In genomic region chr1:28249013-28249870, GRCh38 we compare ENCODE assay signal across 8 cellular contexts. TPM values are rescaled to one million over a fixed set of nuclear protein-coding genes. Genes with fewer than 3 reads are reported as not detected.
DNase-seq lines count a peak whose midpoint lies in the region; ATAC-seq and TF ChIP-seq lines count a peak whose summit lies in the region.

No MANE protein-coding gene starts in this region.

- H3K79me2 ChIP-seq in osteoblast (ENCODE audit: insufficient read depth, low read length) = no peaks in the 10 kb centered on the region

- H3K4me3 ChIP-seq in osteoblast (ENCODE audit: insufficient read depth, low read length) = peak overlapping the region; percentile 27

- no peaks in the 10 kb centered on the region for H3K36me3 ChIP-seq in osteoblast (ENCODE audit: insufficient read depth, low read length)

- H3K4me1 ChIP-seq in osteoblast (ENCODE audit: insufficient read depth, low read length) = peaks cover 40% of the 10 kb centered on the region

- peak; percentile 49 for DNase-seq in activated T-cell treated with anti-CD3 and anti-CD28 coated beads, Interleukin-2, amount 50 U/mL, for 24 hours
- no peak for DNase-seq in activated T-cell treated with anti-CD3 and anti-CD28 coated beads, Interleukin-2, amount 50 U/mL, for 1 hour
- DNase-seq in NCI-H1436 treated with DMSO at 0.1 percent for 48 hours (lab: John Stamatoyannopoulos, UW) = peak; percentile 31
- DNase-seq in activated CD4-positive, alpha-beta T cell treated with anti-CD3 and anti-CD28 coated beads, Interleukin-2, amount 50 U/mL, for 1 hour = peak; percentile 17
- DNase-seq in fibroblast of peridontal ligament (ENCODE audit: extremely low read depth) = peak; percentile 82
- DNase-seq in osteoblast (ENCODE audit: insufficient read length, low spot score, missing footprints) = peak; percentile 82
- no peak for DNase-seq in OCI-M2 (lab: John Stamatoyannopoulos, UW; ENCODE audit: unreplicated experiment)

- no peaks in the 10 kb centered on the region for H3K27me3 ChIP-seq in osteoblast (ENCODE audit: insufficient read depth, low read length)

- peaks cover 43% of the 10 kb centered on the region for H3K4me1 Mint-ChIP-seq in activated T-cell treated with anti-CD3 and anti-CD28 coated beads, Interleukin-2, amount 50 U/mL, for 24 hours (ENCODE audit: low read depth)

- H3K9me3 Mint-ChIP-seq in activated T-cell treated with anti-CD3 and anti-CD28 coated beads, Interleukin-2, amount 50 U/mL, for 24 hours = no peaks in the 10 kb centered on the region

- H2AFZ ChIP-seq in osteoblast (ENCODE audit: low read length) = peak overlapping the region; percentile 92

- H3K9me3 ChIP-seq in osteoblast (ENCODE audit: low read depth, low read length) = no peaks in the 10 kb centered on the region

- peak overlapping the region; percentile 16 for H3K27ac ChIP-seq in osteoblast (ENCODE audit: low read depth, low read length)

- peak overlapping the region; percentile 96 for H3K4me2 ChIP-seq in osteoblast (ENCODE audit: insufficient read depth, low read length)

- peak overlapping the region; percentile 96 for H3K27ac Mint-ChIP-seq in activated T-cell treated with anti-CD3 and anti-CD28 coated beads, Interleukin-2, amount 50 U/mL, for 24 hours

- TF ChIP-seq CTCF in osteoblast (IDR thresholded peaks at IDR 0.05; ENCODE audit: extremely low read depth, low read depth, low read length) = no peak

- no peaks in the 10 kb centered on the region for H4K20me1 ChIP-seq in osteoblast (ENCODE audit: insufficient read depth, low read length)

- no peaks in the 10 kb centered on the region for H3K27me3 Mint-ChIP-seq in activated T-cell treated with anti-CD3 and anti-CD28 coated beads, Interleukin-2, amount 50 U/mL, for 24 hours

- no peak for ATAC-seq in HG03457 (IDR thresholded peaks at IDR 0.05; ENCODE audit: unreplicated experiment)

- H3K4me3 Mint-ChIP-seq in activated T-cell treated with anti-CD3 and anti-CD28 coated beads, Interleukin-2, amount 50 U/mL, for 24 hours = peak overlapping the region; percentile 85

- H3K36me3 Mint-ChIP-seq in activated T-cell treated with anti-CD3 and anti-CD28 coated beads, Interleukin-2, amount 50 U/mL, for 24 hours (ENCODE audit: low read depth) = no peaks in the 10 kb centered on the region

RNA-seq across cellular contexts. Expression of gene SESN2, which starts 10.1 kb away (rescaled TPM):
- 56.3 and 59.7 TPM in 2 replicates for total RNA-seq in osteoblast

RNA-seq across cellular contexts. Expression of gene ATP5IF1, which starts 13.3 kb away (rescaled TPM):
- total RNA-seq in osteoblast = 51.8 and 53.3 TPM in 2 replicates

RNA-seq across cellular contexts. Expression of gene DNAJC8, which starts 16.4 kb away (rescaled TPM):
- 60.1 and 63.4 TPM in 2 replicates for total RNA-seq in osteoblast

Comparison
In these comparisons a context has a peak if more than half of its experiments do, and no peak if none do; other contexts are left out.
1. DNase-seq: peak in activated T-cell treated with anti-CD3 and anti-CD28 coated beads, Interleukin-2, amount 50 U/mL, for 24 hours (single experiment), NCI-H1436 treated with DMSO at 0.1 percent for 48 hours (single experiment), activated CD4-positive, alpha-beta T cell treated with anti-CD3 and anti-CD28 coated beads, Interleukin-2, amount 50 U/mL, for 1 hour (single experiment), fibroblast of peridontal ligament (single experiment) and osteoblast (single experiment); none in activated T-cell treated with anti-CD3 and anti-CD28 coated beads, Interleukin-2, amount 50 U/mL, for 1 hour (single experiment) and OCI-M2 (single experiment).